ENCODE assay signal across 27 cellular contexts in the genomic region with DNA sequence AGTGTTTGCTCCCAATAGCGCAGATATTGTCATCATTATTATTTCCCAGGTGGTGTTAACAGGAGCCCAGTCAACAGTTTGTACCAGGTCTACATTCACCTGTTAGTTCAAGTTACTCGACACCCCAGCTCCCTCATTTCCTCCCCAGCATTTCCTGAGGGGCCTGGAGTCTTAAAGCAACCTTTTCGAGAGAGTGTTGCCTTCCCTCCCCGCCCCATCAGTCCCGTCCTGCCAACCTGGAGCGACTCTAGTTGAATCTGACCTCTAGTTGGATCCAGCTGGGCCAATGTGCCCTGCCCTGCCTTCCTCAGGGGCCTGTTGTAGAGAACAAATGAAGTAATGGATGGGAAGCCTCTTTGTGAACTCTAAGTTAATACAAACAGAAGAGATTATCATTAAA. TPM values are rescaled to one million over a fixed set of nuclear protein-coding genes. Genes with fewer than 3 reads are reported as not detected.
DNase-seq lines count a peak whose midpoint lies in the region.
"Had no signal": no experiment of that assay in that cellular context is flagged by ENCODE, and none has a peak within 500 bp of the region (broad histone marks: within the 10 kb centered on the region; RNA-seq: fewer than 3 reads in every experiment).

No MANE protein-coding gene starts in this region.

- H3K9me3 ChIP-seq in ectodermal cell (ENCODE audit: control insufficient read depth, low read length) (no peaks in the 10 kb centered on the region), neuronal stem cell (replicated peaks in 1 of 2; ENCODE audit: control insufficient read depth in 2 of 2, insufficient read depth in 1 of 2, low read depth in 1 of 2, low read length in 2 of 2) (no peaks in the 10 kb centered on the region)
- H3K9me3 ChIP-seq: A549, esophagus squamous epithelium, pancreas, SK-N-SH had no signal

- H3K4me2 ChIP-seq in neuronal stem cell (ENCODE audit: insufficient read depth, low read length, poor library complexity, severe bottlenecking), result no peak overlapping the region
- H3K4me2 ChIP-seq: A549, SK-N-SH had no signal

- H3K27ac ChIP-seq in ectodermal cell (ENCODE audit: insufficient read depth, low read depth, low read length, poor library complexity, severe bottlenecking) (peak overlapping the region; percentile 94), neuronal stem cell (replicated peaks; ENCODE audit: low read length) (peak overlapping the region; percentile 96)
- H3K27ac ChIP-seq: A549, cardiac muscle cell, esophagus squamous epithelium, pancreas had no signal

- H2AK5ac ChIP-seq in neuronal stem cell (ENCODE audit: low read depth, low read length), result no peak overlapping the region

- H3K23ac ChIP-seq in neuronal stem cell (ENCODE audit: low read depth, low read length, poor library complexity), result no peak overlapping the region

- 38 to 41% methylated on average over 6 of the region's 6 CpGs for WGBS in ectodermal cell, 2 experiments
- WGBS in neuronal stem cell (ENCODE audit: extremely low coverage in 2 of 2, insufficient read length in 2 of 2, insufficient replicate concordance in 1 of 2), 2 donors, result no CpG with 5 or more reads among the region's 6 CpGs

- no peak overlapping the region for H3K9ac ChIP-seq in neuronal stem cell (ENCODE audit: low read depth, low read length, poor library complexity)
- H3K9ac ChIP-seq: SK-N-SH had no signal

- H2BK12ac ChIP-seq in neuronal stem cell (ENCODE audit: low read length), result no peak overlapping the region

- H3K18ac ChIP-seq in neuronal stem cell (ENCODE audit: low read length), result peak overlapping the region; percentile 81

- H3K4me3 ChIP-seq in ectodermal cell (ENCODE audit: insufficient read depth, low read depth, low read length) (no peak overlapping the region), neuronal stem cell (ENCODE audit: low read length in 2 of 2) (no peak overlapping the region)
- H3K4me3 ChIP-seq: A549, cardiac muscle cell, esophagus squamous epithelium, pancreas had no signal

- peaks cover 19% of the 10 kb centered on the region for H3K36me3 ChIP-seq in ectodermal cell (ENCODE audit: control insufficient read depth, insufficient read depth, low read length)
- peaks cover 22 to 47% of the 10 kb centered on the region in 2 donors for H3K36me3 ChIP-seq in neuronal stem cell (replicated peaks in 1 of 2; ENCODE audit: control insufficient read depth in 2 of 2, insufficient read depth in 2 of 2, low read length in 2 of 2)

- H3K79me1 ChIP-seq in neuronal stem cell (ENCODE audit: low read depth, low read length), result no peaks in the 10 kb centered on the region

- H4K8ac ChIP-seq in neuronal stem cell (ENCODE audit: low read depth, low read length), result no peak overlapping the region

- H3K27me3 ChIP-seq in ectodermal cell (ENCODE audit: control insufficient read depth, insufficient read depth, low read length, poor library complexity, severe bottlenecking) (no peaks in the 10 kb centered on the region), neuronal stem cell (ENCODE audit: control insufficient read depth in 3 of 3, insufficient read depth in 3 of 3, low read depth in 1 of 3, low read length in 3 of 3) (no peaks in the 10 kb centered on the region)
- H3K27me3 ChIP-seq: cardiac muscle cell, esophagus squamous epithelium, pancreas had no signal

- peaks cover 16% of the 10 kb centered on the region for H3K4me1 ChIP-seq in ectodermal cell (ENCODE audit: control insufficient read depth, insufficient read depth, low read length)
- peaks cover 18 to 27% of the 10 kb centered on the region in 2 donors for H3K4me1 ChIP-seq in neuronal stem cell (ENCODE audit: control insufficient read depth in 2 of 2, insufficient read depth in 1 of 2, low read depth in 1 of 2, low read length in 2 of 2)
- H3K4me1 ChIP-seq: A549, pancreas had no signal

- no peak overlapping the region for H3K4ac ChIP-seq in neuronal stem cell (ENCODE audit: low read length)

- DNase-seq in NCI-H2227 (lab: John Stamatoyannopoulos, UW; ENCODE audit: unreplicated experiment), result peak; percentile 88
- no peak for DNase-seq in NCI-H2227 treated with DMSO at 0.1 percent for 48 hours (lab: John Stamatoyannopoulos, UW)
- DNase-seq in NCI-H1436 (lab: John Stamatoyannopoulos, UW), result peak; percentile 38
- DNase-seq in neuronal stem cell (ENCODE audit: low spot score), result no peak
- DNase-seq in MV-4-11 (lab: John Stamatoyannopoulos, UW), result no peak
- DNase-seq in LoVo (ENCODE audit: low spot score), result no peak
- no peak for DNase-seq in OCI-M2 (lab: John Stamatoyannopoulos, UW; ENCODE audit: unreplicated experiment)
- DNase-seq: activated CD4-positive, alpha-beta memory T cell treated with anti-CD3 and anti-CD28 coated beads, Interleukin-2, amount 10 ng/mL, durations not matched to agents 7 days and 5 days; activated CD4-positive, alpha-beta T cell treated with anti-CD3 and anti-CD28 coated beads for 1 hour; activated effector memory CD4-positive, alpha-beta T cell treated with Interleukin-2 at 50 U/mL for 16 hours; activated T-cell treated with anti-CD3 and anti-CD28 coated beads for 4 hours; aorta; CD8-positive, alpha-beta memory T cell; cortex of kidney; DMS153; esophagus squamous epithelium; GOT3; hippocampal formation; naive B cell; NCI-H774; pancreas; SK-N-SH; T-helper 2 cell; trophoblast cell had no signal

- no peak overlapping the region for H2BK120ac ChIP-seq in neuronal stem cell (ENCODE audit: low read depth, low read length)

- H3K14ac ChIP-seq in neuronal stem cell (ENCODE audit: low read length), result no peak overlapping the region

- H2BK15ac ChIP-seq in neuronal stem cell (ENCODE audit: low read length), result no peak overlapping the region

- peak overlapping the region; percentile 19 for H2BK5ac ChIP-seq in neuronal stem cell (ENCODE audit: low read length)

- H2AFZ ChIP-seq in neuronal stem cell (ENCODE audit: low read length), result no peak overlapping the region

- H4K91ac ChIP-seq in neuronal stem cell (ENCODE audit: low read depth, low read length, poor library complexity), result peak overlapping the region; percentile 1

RNA-seq across cellular contexts. Expression of gene GHRH, which starts 16.4 kb away (rescaled TPM):
- not detected for polyA plus RNA-seq in ectodermal cell (2013, experiment 1 of 4)
- 0.53 TPM for polyA plus RNA-seq in ectodermal cell (2013, experiment 2 of 4)
- not detected for polyA plus RNA-seq in ectodermal cell (2013, experiment 3 of 4)
- polyA plus RNA-seq in ectodermal cell (2013, experiment 4 of 4), result 0.49 TPM
- polyA plus RNA-seq in neuronal stem cell (2013, experiment 1 of 2), result 0.96 TPM
- 1.8 TPM for polyA plus RNA-seq in neuronal stem cell (2013, experiment 2 of 2)
- polyA plus RNA-seq: A549; aorta; CD8-positive, alpha-beta memory T cell; SK-N-SH had no signal

RNA-seq across cellular contexts. Expression of gene MANBAL, which starts 44.3 kb away (rescaled TPM):
- 67.3 TPM for polyA plus RNA-seq in ectodermal cell (2013, experiment 1 of 4)
- 68.0 TPM for polyA plus RNA-seq in ectodermal cell (2013, experiment 2 of 4)
- polyA plus RNA-seq in ectodermal cell (2013, experiment 3 of 4), result 58.8 TPM
- polyA plus RNA-seq in ectodermal cell (2013, experiment 4 of 4), result 63.8 TPM
- 66.5 TPM for polyA plus RNA-seq in neuronal stem cell (2013, experiment 1 of 2)
- 66.4 TPM for polyA plus RNA-seq in neuronal stem cell (2013, experiment 2 of 2)

Comparison
In these comparisons a context has a peak if more than half of its experiments do, and no peak if none do; other contexts are left out.
1. DNase-seq: peak in NCI-H2227 (single experiment) and NCI-H1436 (single experiment); none in NCI-H2227 treated with DMSO at 0.1 percent for 48 hours (single experiment), neuronal stem cell (single experiment), MV-4-11 (single experiment), LoVo (single experiment) and OCI-M2 (single experiment).